22 cellular contexts compared by ENCODE assay signal in genomic region chr20:44412402-44413144, GRCh38. TPM values are rescaled to one million over a fixed set of nuclear protein-coding genes. Genes with fewer than 3 reads are reported as not detected.
DNase-seq lines count a peak whose midpoint lies in the region; ATAC-seq, FAIRE-seq and TF ChIP-seq lines count a peak whose summit lies in the region.
"Had no signal": no experiment of that assay in that cellular context is flagged by ENCODE, and none has a peak within 500 bp of the region (broad histone marks: within the 10 kb centered on the region; RNA-seq: fewer than 3 reads in every experiment).

No MANE protein-coding gene starts in this region.

- H2BK5ac ChIP-seq in H1 (ENCODE audit: low read depth, low read length): no peak overlapping the region

- H3K79me1 ChIP-seq in H1 (ENCODE audit: low read depth, low read length): no peaks in the 10 kb centered on the region

- no peak overlapping the region for H3K4me2 ChIP-seq in H1 (ENCODE audit: insufficient read depth in 1 of 2, low read depth in 2 of 2, low read length in 2 of 2)

- ATAC-seq in mucosa of descending colon (peak; percentile 4), GM19467 (IDR thresholded peaks at IDR 0.05; ENCODE audit: unreplicated experiment) (no peak)
- ATAC-seq: SK-N-SH treated with all-trans-retinoic acid at 6 μM for 48 hours had no signal

- POLR2A ChIA-PET in Caco-2 (lab: Charles Lee): interaction anchor here (1.7 kb wide), 1 partner anchor 202 kb away, joined by 7 read pairs; the partner anchor contains the start of gene OSER1
- POLR2A ChIA-PET in H1 (lab: Charles Lee; ENCODE audit: partially characterized antibody): no interaction called here

- H3K27ac Mint-ChIP-seq in Caco-2 (ENCODE audit: unreplicated experiment): peak overlapping the region; percentile 86
- H3K27ac Mint-ChIP-seq: CD4-positive, alpha-beta memory T cell had no signal

- peak overlapping the region; percentile 18 for H3K4me3 Mint-ChIP-seq in Caco-2 (ENCODE audit: unreplicated experiment)
- H3K4me3 Mint-ChIP-seq: CD4-positive, alpha-beta memory T cell had no signal

- no peak overlapping the region for H3K18ac ChIP-seq in H1 (ENCODE audit: extremely low read depth, low read length)

- H4K8ac ChIP-seq in H1 (ENCODE audit: extremely low read depth, insufficient read depth, low read length): peak overlapping the region; percentile 52; the same call in 1 of the 2 replicates

- no TSS peak for BruUV-seq in Caco-2 (replicated peaks; lab: Mats Ljungman, UMichigan)

- no peak overlapping the region for H3K9ac ChIP-seq in H1 (replicated peaks in 1 of 4; ENCODE audit: extremely low read depth in 1 of 4, low read depth in 3 of 4, low read length in 3 of 4)

- H4K91ac ChIP-seq in H1 (replicated peaks; ENCODE audit: insufficient read length, low read length): no peak overlapping the region

- H2BK120ac ChIP-seq in H1 (replicated peaks; ENCODE audit: low read depth, low read length): no peak overlapping the region

- H2BK15ac ChIP-seq in H1 (ENCODE audit: low read length): no peak overlapping the region

- no peak overlapping the region for H3K27ac ChIP-seq in H1 (ENCODE audit: low read depth, low read length)

- H4K5ac ChIP-seq in H1 (ENCODE audit: insufficient read length, low read depth, low read length): no peak overlapping the region

- H3K23ac ChIP-seq in H1 (ENCODE audit: insufficient read length): no peak overlapping the region

- no peak overlapping the region for H3K14ac ChIP-seq in H1 (ENCODE audit: insufficient read length)

- no peak overlapping the region for H3K4me3 ChIP-seq in Caco-2 (ENCODE audit: low read depth, low read length)
- H3K4me3 ChIP-seq in H7 (ENCODE audit: insufficient read depth, low read depth, low read length): no peak overlapping the region
- no peak overlapping the region for H3K4me3 ChIP-seq in H1 (ENCODE audit: extremely low read depth in 1 of 4, insufficient read depth in 2 of 4, low read depth in 3 of 4, low read length in 4 of 4)
- H3K4me3 ChIP-seq in mucosa of descending colon: no peak overlapping the region

- FAIRE-seq in H1 (lab: Jason Lieb, UNC) (no peak), H54 (lab: Jason Lieb, UNC) (no peak)
- FAIRE-seq: D721Med, GM12892, GM19239 had no signal

- no peak for TF ChIP-seq POLR2A in H1 (IDR thresholded peaks at IDR 0.05; ENCODE audit: control extremely low read depth in 1 of 2, low read depth in 2 of 2, low read length in 2 of 2)
- TF ChIP-seq POLR2A in H54 (IDR thresholded peaks at IDR 0.05; ENCODE audit: low read depth, low read length): no peak

- no peaks in the 10 kb centered on the region for H3K27me3 ChIP-seq in Caco-2 (replicated peaks; ENCODE audit: control insufficient read depth, insufficient read depth, low read length)
- H3K27me3 ChIP-seq in H7 (ENCODE audit: control insufficient read depth, insufficient read depth, low read length): no peaks in the 10 kb centered on the region
- no peaks in the 10 kb centered on the region for H3K27me3 ChIP-seq in H1 (replicated peaks in 1 of 4; ENCODE audit: control insufficient read depth in 3 of 4, extremely low read depth in 1 of 4, insufficient read depth in 3 of 4, low read length in 3 of 4)
- H3K27me3 ChIP-seq: BE2C had no signal

- H3K56ac ChIP-seq in H1 (replicated peaks; ENCODE audit: insufficient read length, low read depth, low read length): no peak overlapping the region

- H3K36me3 ChIP-seq in Caco-2 (ENCODE audit: control insufficient read depth, insufficient read depth, low read length) (peaks cover 32% of the 10 kb centered on the region), H7 (replicated peaks; ENCODE audit: control insufficient read depth, insufficient read depth, low read length) (no peaks in the 10 kb centered on the region), H1 (ENCODE audit: control insufficient read depth in 2 of 4, insufficient read depth in 4 of 4, low read length in 3 of 4) (no peaks in the 10 kb centered on the region), mucosa of descending colon (ENCODE audit: low read depth) (no peaks in the 10 kb centered on the region)
- H3K36me3 ChIP-seq: BE2C had no signal

- H2AFZ ChIP-seq in H1 (ENCODE audit: low read length): peak overlapping the region; percentile 70

- TF ChIP-seq EP300 in H1 (IDR thresholded peaks at IDR 0.05; ENCODE audit: borderline replicate concordance in 1 of 2, low read depth in 2 of 2, low read length in 2 of 2): no peak

- no peak overlapping the region for H3K4ac ChIP-seq in H1 (replicated peaks; ENCODE audit: insufficient read length, low read depth, low read length)

- no peak overlapping the region for H2BK20ac ChIP-seq in H1 (ENCODE audit: low read length)

- CTCF ChIA-PET in Caco-2 (lab: Charles Lee): interaction anchor here (1.2 to 3.1 kb wide), 4 partner anchors 14 to 196 kb away, joined by 3 to 37 read pairs (median 14); no protein-coding TSS in a partner anchor
- CTCF ChIA-PET in H1 (lab: Charles Lee; ENCODE audit: partially characterized antibody): interaction anchor here (0.7 to 4.2 kb wide), 6 partner anchors 23 to 271 kb away, joined by 3 to 13 read pairs (median 11); no protein-coding TSS in a partner anchor

- no peaks in the 10 kb centered on the region for H4K20me1 ChIP-seq in H1 (replicated peaks in 1 of 2; ENCODE audit: control insufficient read depth in 1 of 2, insufficient read depth in 2 of 2, low read length in 2 of 2)

- no peak for DNase-seq in Caco-2
- DNase-seq in H7: peak; percentile 46
- DNase-seq in H1 (ENCODE audit: low read depth in 1 of 2, low spot score in 2 of 2): no peak
- no peak for DNase-seq in mucosa of descending colon
- no peak for DNase-seq in NCI-H2081 (lab: John Stamatoyannopoulos, UW)
- no peak for DNase-seq in H54 (ENCODE audit: insufficient read length, low spot score)
- no peak for DNase-seq in pons (ENCODE audit: low spot score)
- DNase-seq: ACHN; BE2C; CD4-positive, alpha-beta memory T cell; DMS79 treated with DMSO at 0.1 percent for 48 hours; GDM1; Karpas-422; NCI-H1930; NCI-H345; NCI-H69; Right ventricle myocardium superior had no signal

- intact Hi-C loops in Caco-2 (cut with micrococcal nuclease; ENCODE audit: unreplicated experiment): no loop called here
- intact Hi-C loops in mucosa of descending colon (cut with DNase I, micrococcal nuclease): no loop called here

- no peaks in the 10 kb centered on the region for H3K23me2 ChIP-seq in H1 (ENCODE audit: low read depth, low read length)

- peaks cover 53% of the 10 kb centered on the region for H3K4me1 Mint-ChIP-seq in Caco-2 (ENCODE audit: low read depth, unreplicated experiment)
- H3K4me1 Mint-ChIP-seq: CD4-positive, alpha-beta memory T cell had no signal

- H3K4me1 ChIP-seq in Caco-2 (peaks cover 75% of the 10 kb centered on the region), H1 (replicated peaks in 1 of 4; ENCODE audit: control insufficient read depth in 3 of 4, insufficient read depth in 4 of 4, low read length in 3 of 4) (no peaks in the 10 kb centered on the region; a peak in 1 of 7 replicates), mucosa of descending colon (ENCODE audit: low read depth) (peaks cover 25% of the 10 kb centered on the region)
- H3K4me1 ChIP-seq: BE2C had no signal

- H2BK12ac ChIP-seq in H1 (ENCODE audit: low read depth, low read length): no peak overlapping the region

- TF ChIP-seq CTCF in Caco-2 (IDR thresholded peaks at IDR 0.05; ENCODE audit: insufficient read depth in 1 of 2, low read depth in 1 of 2, low read length in 1 of 2, severe bottlenecking in 1 of 2, unreplicated experiment in 1 of 2) (no peak), H1 (IDR thresholded peaks at IDR 0.05; ENCODE audit: control extremely low read depth in 1 of 3, insufficient read depth in 1 of 3, low read depth in 1 of 3, low read length in 3 of 3) (no peak), mucosa of descending colon (IDR thresholded peaks at IDR 0.05) (no peak)

- TF ChIP-seq RAD21 in H1 (IDR thresholded peaks at IDR 0.05 in 1 of 2, conservative IDR thresholded peaks at IDR 0.05 in 1 of 2; ENCODE audit: low read depth in 2 of 2, low read length in 2 of 2): no peak

- no peaks in the 10 kb centered on the region for H3K9me3 Mint-ChIP-seq in Caco-2 (ENCODE audit: unreplicated experiment)
- H3K9me3 Mint-ChIP-seq: CD4-positive, alpha-beta memory T cell had no signal

- no peak overlapping the region for H2AK5ac ChIP-seq in H1 (ENCODE audit: low read depth, low read length)

- no peaks in the 10 kb centered on the region for H3K36me3 Mint-ChIP-seq in Caco-2 (ENCODE audit: insufficient read depth, unreplicated experiment)
- H3K36me3 Mint-ChIP-seq: CD4-positive, alpha-beta memory T cell had no signal

- no peaks in the 10 kb centered on the region for H3K9me3 ChIP-seq in Caco-2
- no peaks in the 10 kb centered on the region for H3K9me3 ChIP-seq in H1 (ENCODE audit: insufficient read depth in 2 of 2, low read depth in 1 of 2, low read length in 1 of 2)
- no peaks in the 10 kb centered on the region for H3K9me3 ChIP-seq in mucosa of descending colon
- H3K9me3 ChIP-seq: BE2C had no signal

- H3K79me2 ChIP-seq in H1 (ENCODE audit: control insufficient read depth in 1 of 2, insufficient read depth in 2 of 2, low read length in 2 of 2): no peaks in the 10 kb centered on the region

- WGBS in H1 (ENCODE audit: extremely low coverage in 1 of 2, insufficient coverage in 1 of 2, insufficient read length in 1 of 2, insufficient replicate concordance in 2 of 2, low coverage in 1 of 2, low lambda C conversion rate in 2 of 2, missing lambda C conversion rate in 1 of 2), 2 experiments: 84% methylated on average over 24 of the region's 24 CpGs; no CpG with 5 or more reads in 1 of the 2 experiments

- no peaks in the 10 kb centered on the region for H3K27me3 Mint-ChIP-seq in Caco-2 (ENCODE audit: insufficient read depth, unreplicated experiment)

TF ChIP-seq in H1, 55 proteins besides CTCF, POLR2A, EP300 and RAD21 (continues in another document):
- TF ChIP-seq EGR1 (IDR thresholded peaks at IDR 0.05; ENCODE audit: borderline replicate concordance, low read depth, low read length): no peak
- no peak for TF ChIP-seq HDAC6 (IDR thresholded peaks at IDR 0.05; ENCODE audit: low read depth, low read length)
- TF ChIP-seq CBX5 (IDR thresholded peaks at IDR 0.05; ENCODE audit: low read depth, low read length): no peak
- no peak for TF ChIP-seq BCL11A (IDR thresholded peaks at IDR 0.05; ENCODE audit: low read depth in 2 of 2, low read length in 2 of 2)
- TF ChIP-seq KDM5A (IDR thresholded peaks at IDR 0.05; ENCODE audit: low read length): no peak

RNA-seq across cellular contexts. Expression of gene HNF4A, which starts 57.1 kb away (rescaled TPM):
- 256 and 292 TPM in 2 replicates for total RNA-seq in Caco-2 (2022)
- 3.7 and 11.4 TPM in 2 replicates for total RNA-seq in H7 (2014; rRNA removed; shearing (Covaris generic))
- not detected in 2 replicates for total RNA-seq in H1 (2021; fragmentation: NEBNext Ultra II Directional; extraction: Animal tissue kit (Norgen Biotek cat#: 25700))
- 0.03 TPM in 1 of 2 replicates, not detected in the other for polyA plus RNA-seq in H1 (2011; rRNA removed)
- 0.04 TPM for polyA plus RNA-seq in H1 (2011; cell fraction: cytosol; rRNA removed)
- polyA plus RNA-seq in H1 (2011; cell fraction: nucleus; rRNA removed): not detected
- 0.10 to 0.11 TPM in 2 of 4 replicates, not detected in the others for polyA plus RNA-seq in H1 (2012, experiment 1 of 2)
- 0.03 TPM for polyA plus RNA-seq in H1 (2012, experiment 2 of 2)
- not detected for polyA plus RNA-seq in H1 (2013, experiment 1 of 2)
- polyA plus RNA-seq in H1 (2013, experiment 2 of 2): 0.02 TPM
- polyA minus RNA-seq in H1 (2011; rRNA and poly(A)+ RNA removed): not detected in 2 replicates
- not detected for polyA minus RNA-seq in H1 (2011; cell fraction: cytosol; rRNA and poly(A)+ RNA removed)
- polyA minus RNA-seq in H1 (2011; cell fraction: nucleus; rRNA and poly(A)+ RNA removed): not detected
- total RNA-seq in mucosa of descending colon: 100 to 1,000 TPM; 125 to 332 (median 237) TPM
- total RNA-seq: CD4-positive, alpha-beta memory T cell; Right ventricle myocardium superior had no signal
- polyA plus RNA-seq: CD4-positive, alpha-beta memory T cell had no signal
